ENCODE assay signal across 13 cellular contexts in genomic region chr3:197952440-197952839, GRCh38. TPM values are rescaled to one million over a fixed set of nuclear protein-coding genes. Genes with fewer than 3 reads are reported as not detected.
DNase-seq lines count a peak whose midpoint lies in the region; ATAC-seq and TF ChIP-seq lines count a peak whose summit lies in the region.
"Had no signal": no experiment of that assay in that cellular context is flagged by ENCODE, and none has a peak within 500 bp of the region (broad histone marks: within the 10 kb centered on the region; RNA-seq: fewer than 3 reads in every experiment).

No MANE protein-coding gene starts in this region.

- no peaks in the 10 kb centered on the region for H3K27me3 Mint-ChIP-seq in CD4-positive, CD25-positive, alpha-beta regulatory T cell
- H3K27me3 Mint-ChIP-seq in activated naive CD8-positive, alpha-beta T cell treated with anti-CD3 and anti-CD28 coated beads, Interleukin-2, amount 10 ng/mL, durations not matched to agents 7 days and 5 days: no peaks in the 10 kb centered on the region
- no peaks in the 10 kb centered on the region for H3K27me3 Mint-ChIP-seq in naive thymus-derived CD8-positive, alpha-beta T cell

- POLR2A ChIA-PET in activated naive CD8-positive, alpha-beta T cell treated with anti-CD3 and anti-CD28 coated beads, Interleukin-2, amount 10 ng/mL, durations not matched to agents 7 days and 5 days (lab: Charles Lee): interaction anchor here (3.9 kb wide), 1 partner anchor 9 kb away, joined by 27 read pairs; the partner anchor contains the start of gene LMLN
- POLR2A ChIA-PET in naive thymus-derived CD8-positive, alpha-beta T cell (lab: Charles Lee): interaction anchor here (5.6 kb wide), 1 partner anchor 8 kb away, joined by 67 read pairs; the partner anchor contains the start of gene LMLN

- no peak for DNase-seq in CD4-positive, CD25-positive, alpha-beta regulatory T cell
- DNase-seq in HFF-Myc (ENCODE audit: extremely low read depth, low read depth): no peak
- DNase-seq in activated naive CD8-positive, alpha-beta T cell treated with anti-CD3 and anti-CD28 coated beads, Interleukin-2, amount 10 ng/mL, durations not matched to agents 7 days and 5 days: no peak
- DNase-seq in naive thymus-derived CD8-positive, alpha-beta T cell: no peak
- DNase-seq in left lung: no peak
- DNase-seq in EL: no peak
- DNase-seq in NCI-H1436 treated with DMSO at 0.1 percent for 48 hours (lab: John Stamatoyannopoulos, UW): no peak
- DNase-seq: DMS79; esophagus squamous epithelium; ovary; stimulated activated CD4-positive, alpha-beta T cell treated with anti-CD3 and anti-CD28 coated beads, Interleukin-2, amount 100 ng/mL, for 48 hours had no signal

- H3K27me3 ChIP-seq in CD4-positive, CD25-positive, alpha-beta regulatory T cell (ENCODE audit: control insufficient read depth, insufficient read depth, low read length): no peaks in the 10 kb centered on the region
- H3K27me3 ChIP-seq in left lung: no peaks in the 10 kb centered on the region
- H3K27me3 ChIP-seq: esophagus squamous epithelium, ovary had no signal

- H3K27ac ChIP-seq in CD4-positive, CD25-positive, alpha-beta regulatory T cell (ENCODE audit: insufficient read depth, low read length, poor library complexity, severe bottlenecking): no peak overlapping the region
- no peak overlapping the region for H3K27ac ChIP-seq in left lung
- H3K27ac ChIP-seq: ovary had no signal

- H3K36me3 Mint-ChIP-seq in CD4-positive, CD25-positive, alpha-beta regulatory T cell: peaks cover 41% of the 10 kb centered on the region
- peaks cover 42% of the 10 kb centered on the region for H3K36me3 Mint-ChIP-seq in activated naive CD8-positive, alpha-beta T cell treated with anti-CD3 and anti-CD28 coated beads, Interleukin-2, amount 10 ng/mL, durations not matched to agents 7 days and 5 days
- H3K36me3 Mint-ChIP-seq in naive thymus-derived CD8-positive, alpha-beta T cell: peaks cover 7 to 72% (median 44%) of the 10 kb centered on the region in 3 donors

- peaks cover 58% of the 10 kb centered on the region for H3K36me3 ChIP-seq in CD4-positive, CD25-positive, alpha-beta regulatory T cell (ENCODE audit: control insufficient read depth, insufficient read depth, low read length)
- peaks cover 10 to 62% of the 10 kb centered on the region in 2 donors for H3K36me3 ChIP-seq in left lung
- H3K36me3 ChIP-seq: ovary had no signal

- peaks cover 28 to 65% (median 39%) of the 10 kb centered on the region in 4 donors for H3K4me1 Mint-ChIP-seq in CD4-positive, CD25-positive, alpha-beta regulatory T cell
- peaks cover 46% of the 10 kb centered on the region for H3K4me1 Mint-ChIP-seq in activated naive CD8-positive, alpha-beta T cell treated with anti-CD3 and anti-CD28 coated beads, Interleukin-2, amount 10 ng/mL, durations not matched to agents 7 days and 5 days
- peaks cover 22 to 56% (median 48%) of the 10 kb centered on the region in 4 donors for H3K4me1 Mint-ChIP-seq in naive thymus-derived CD8-positive, alpha-beta T cell

- H3K9me3 ChIP-seq in CD4-positive, CD25-positive, alpha-beta regulatory T cell (ENCODE audit: control insufficient read depth in 2 of 2, low read length in 2 of 2): no peaks in the 10 kb centered on the region
- no peaks in the 10 kb centered on the region for H3K9me3 ChIP-seq in left lung
- H3K9me3 ChIP-seq: esophagus squamous epithelium, ovary had no signal

- H3K4me1 ChIP-seq in CD4-positive, CD25-positive, alpha-beta regulatory T cell (ENCODE audit: control insufficient read depth, insufficient read depth, low read length, poor library complexity, severe bottlenecking): peaks cover 46% of the 10 kb centered on the region
- H3K4me1 ChIP-seq in left lung: peaks cover 39 to 57% of the 10 kb centered on the region in 2 donors

- intact Hi-C loops in left lung (cut with DNase I): no loop called here

- ATAC-seq in CD4-positive, CD25-positive, alpha-beta regulatory T cell (ENCODE audit: low read depth in 2 of 2): no peak
- no peak for ATAC-seq in activated naive CD8-positive, alpha-beta T cell treated with anti-CD3 and anti-CD28 coated beads, Interleukin-2, amount 10 ng/mL, durations not matched to agents 7 days and 5 days (ENCODE audit: low read depth)
- no peak for ATAC-seq in naive thymus-derived CD8-positive, alpha-beta T cell
- no peak for ATAC-seq in HG03342 (IDR thresholded peaks at IDR 0.05; ENCODE audit: unreplicated experiment)
- no peak for ATAC-seq in left lung
- ATAC-seq: activated CD4-positive, CD25-positive, alpha-beta regulatory T cell treated with anti-CD3 and anti-CD28 coated beads, Interleukin-2, amount 50 U/mL, for 24 hours had no signal

- H3K4me3 Mint-ChIP-seq in CD4-positive, CD25-positive, alpha-beta regulatory T cell: peak overlapping the region in 3 of 4 donors; percentile 27 to 64 (median 38)
- peak overlapping the region; percentile 40 for H3K4me3 Mint-ChIP-seq in activated naive CD8-positive, alpha-beta T cell treated with anti-CD3 and anti-CD28 coated beads, Interleukin-2, amount 10 ng/mL, durations not matched to agents 7 days and 5 days
- H3K4me3 Mint-ChIP-seq in naive thymus-derived CD8-positive, alpha-beta T cell: peak overlapping the region; percentile 12 to 99 (median 50)

- no peaks in the 10 kb centered on the region for H3K9me3 Mint-ChIP-seq in CD4-positive, CD25-positive, alpha-beta regulatory T cell
- H3K9me3 Mint-ChIP-seq in activated naive CD8-positive, alpha-beta T cell treated with anti-CD3 and anti-CD28 coated beads, Interleukin-2, amount 10 ng/mL, durations not matched to agents 7 days and 5 days: no peaks in the 10 kb centered on the region
- no peaks in the 10 kb centered on the region for H3K9me3 Mint-ChIP-seq in naive thymus-derived CD8-positive, alpha-beta T cell

- no peak overlapping the region for H3K27ac Mint-ChIP-seq in CD4-positive, CD25-positive, alpha-beta regulatory T cell
- H3K27ac Mint-ChIP-seq in activated naive CD8-positive, alpha-beta T cell treated with anti-CD3 and anti-CD28 coated beads, Interleukin-2, amount 10 ng/mL, durations not matched to agents 7 days and 5 days: peak overlapping the region; percentile 64
- peak overlapping the region in 5 of 10 donors; percentile 15 to 63 (median 41) for H3K27ac Mint-ChIP-seq in naive thymus-derived CD8-positive, alpha-beta T cell

- no peak overlapping the region for H3K4me3 ChIP-seq in CD4-positive, CD25-positive, alpha-beta regulatory T cell (ENCODE audit: low read depth, low read length)
- H3K4me3 ChIP-seq in HFF-Myc (replicated peaks; ENCODE audit: low read depth, low read length) (peak overlapping the region; percentile 100), left lung (peak overlapping the region in 1 of 2 donors; percentile 80)
- H3K4me3 ChIP-seq: ovary had no signal

- TF ChIP-seq CTCF in HFF-Myc (IDR thresholded peaks at IDR 0.05; ENCODE audit: low read depth, low read length, missing control alignments): no peak
- TF ChIP-seq CTCF in left lung (IDR thresholded peaks at IDR 0.05): no peak

RNA-seq across cellular contexts. Expression of gene RPL35A, which starts 2.5 kb away (rescaled TPM):
- 1,211 TPM for total RNA-seq in CD4-positive, CD25-positive, alpha-beta regulatory T cell
- polyA plus RNA-seq in CD4-positive, CD25-positive, alpha-beta regulatory T cell: 1,000 to 10,000 TPM; 1,609 to 2,226 (median 1,937) TPM
- total RNA-seq in activated naive CD8-positive, alpha-beta T cell treated with anti-CD3 and anti-CD28 coated beads, Interleukin-2, amount 10 ng/mL, durations not matched to agents 7 days and 5 days: 1,000 to 10,000 TPM; 1,037 to 1,049 TPM
- 1,000 to 10,000 TPM; 1,870 to 1,893 TPM for total RNA-seq in naive thymus-derived CD8-positive, alpha-beta T cell
- 1,000 to 10,000 TPM; 2,221 to 2,647 (median 2,624) TPM for polyA plus RNA-seq in naive thymus-derived CD8-positive, alpha-beta T cell
- 100 to 1,000 TPM; 684 to 736 TPM for total RNA-seq in left lung

RNA-seq across cellular contexts. Expression of gene LMLN, which starts 7.6 kb away (rescaled TPM):
- total RNA-seq in CD4-positive, CD25-positive, alpha-beta regulatory T cell: 2.5 TPM
- polyA plus RNA-seq in CD4-positive, CD25-positive, alpha-beta regulatory T cell: 1 to 10 TPM in 3 of 4 donors, under 1 TPM in 1; 0.57 to 2.3 (median 1.4) TPM
- total RNA-seq in activated naive CD8-positive, alpha-beta T cell treated with anti-CD3 and anti-CD28 coated beads, Interleukin-2, amount 10 ng/mL, durations not matched to agents 7 days and 5 days: 1 to 10 TPM; 7.9 to 8.2 TPM
- total RNA-seq in naive thymus-derived CD8-positive, alpha-beta T cell: 10 to 100 TPM; 11.0 to 13.2 TPM
- 1 to 10 TPM; 3.3 to 4.9 (median 3.9) TPM for polyA plus RNA-seq in naive thymus-derived CD8-positive, alpha-beta T cell
- total RNA-seq in left lung: 10 to 100 TPM in 1 of 2 donors, 1 to 10 TPM in 1; 9.7 to 10.3 TPM
